Comparison of ENCODE assay signal across 8 cellular contexts in the genomic region with DNA sequence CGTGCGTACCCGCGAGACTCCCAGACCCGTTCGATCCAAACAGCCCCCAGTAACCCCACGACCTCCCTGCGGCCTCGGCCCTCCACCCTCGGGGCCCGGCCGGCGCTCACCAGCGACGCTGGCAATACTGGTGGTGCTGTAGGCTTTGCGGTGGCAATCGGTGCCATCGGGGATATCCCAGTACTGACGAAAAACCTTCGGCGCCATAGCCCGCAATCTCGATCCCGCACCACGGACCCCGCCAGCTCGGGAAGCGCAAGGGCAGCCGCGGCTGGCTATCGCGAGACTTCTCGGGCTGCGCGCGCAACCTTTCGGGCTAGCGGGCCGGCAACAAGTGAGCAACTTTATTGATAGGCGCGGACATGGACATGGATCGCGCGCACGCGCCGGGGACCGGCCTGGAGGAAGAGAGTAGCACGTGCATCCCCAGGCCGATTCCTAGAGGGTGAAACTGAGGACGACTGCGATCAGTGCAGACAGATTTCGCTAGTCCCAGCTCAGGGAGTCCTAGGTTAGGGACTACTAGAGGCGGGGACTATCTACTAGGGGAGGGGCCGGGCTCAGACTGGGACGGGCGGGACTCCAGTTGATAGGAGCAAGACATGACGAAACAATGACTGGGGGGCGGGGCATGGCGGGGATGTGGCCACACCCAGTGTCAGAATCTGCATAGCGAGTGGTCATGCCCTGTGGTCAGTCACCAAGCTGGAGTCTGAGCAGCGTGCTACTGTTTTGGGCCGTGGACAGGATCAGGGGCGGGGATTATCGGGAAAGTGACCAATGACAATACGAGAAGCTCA. TPM values are rescaled to one million over a fixed set of nuclear protein-coding genes. Genes with fewer than 3 reads are reported as not detected.
DNase-seq lines count a peak whose midpoint lies in the region; ATAC-seq and TF ChIP-seq lines count a peak whose summit lies in the region.

A gene (minus strand): TSS at position 289 of the 800 bp plus-strand sequence. CDS start 82 bp downstream, at position 207.

- no peak for TF ChIP-seq CTCF in epithelial cell of proximal tubule (conservative IDR thresholded peaks at IDR 0.05; ENCODE audit: low read depth, low read length)

- H3K9me3 ChIP-seq in mucosa of stomach (ENCODE audit: control insufficient read depth, low read length) = no peaks in the 10 kb centered on the region

- H3K36me3 ChIP-seq in mucosa of stomach (ENCODE audit: control insufficient read depth, insufficient read depth, low read length) = no peaks in the 10 kb centered on the region

- peak within 1 kb of the TSS; percentile 95 for H3K9ac ChIP-seq in mucosa of stomach (ENCODE audit: low read length)

- ATAC-seq in GM21619 (IDR thresholded peaks at IDR 0.05; ENCODE audit: unreplicated experiment) = peak; percentile 22

- TF ChIP-seq EP300 in Ishikawa (IDR thresholded peaks at IDR 0.05; ENCODE audit: borderline replicate concordance) = peak; percentile 48; the same call in 1 of the 2 replicates

- no peaks in the 10 kb centered on the region for H3K27me3 ChIP-seq in mucosa of stomach (ENCODE audit: control insufficient read depth, insufficient read depth, low read length)

- no peak for TF ChIP-seq RAD21 in Ishikawa (IDR thresholded peaks at IDR 0.05; ENCODE audit: low read depth)

- peak; percentile 99 for DNase-seq in DMS 273 (lab: John Stamatoyannopoulos, UW; ENCODE audit: unreplicated experiment)
- DNase-seq in OCI-M2 (lab: John Stamatoyannopoulos, UW; ENCODE audit: unreplicated experiment) = peak; percentile 97
- peak; percentile 96 for DNase-seq in activated T-cell treated with anti-CD3 and anti-CD28 coated beads for 4 hours
- DNase-seq in epithelial cell of proximal tubule (ENCODE audit: low read depth) = no peak
- peak; percentile 94 to 96 for DNase-seq in stimulated activated CD8-positive, alpha-beta memory T cell treated with anti-CD3 and anti-CD28 coated beads, Interleukin-7, amount 100 ng/mL, for 4 hours (ENCODE audit: low read depth in 2 of 2)

- peaks cover 20% of the 10 kb centered on the region for H3K4me1 ChIP-seq in mucosa of stomach (ENCODE audit: control insufficient read depth, insufficient read depth, low read length)

- peak within 1 kb of the TSS; percentile 100 for H3K4me3 ChIP-seq in epithelial cell of proximal tubule (ENCODE audit: low read depth, low read length)
- peak within 1 kb of the TSS; percentile 60 for H3K4me3 ChIP-seq in mucosa of stomach (ENCODE audit: low read length)

TF ChIP-seq in Ishikawa, 13 proteins besides CTCF, POLR2A, EP300 and RAD21:
- TF ChIP-seq, protein P1, sequence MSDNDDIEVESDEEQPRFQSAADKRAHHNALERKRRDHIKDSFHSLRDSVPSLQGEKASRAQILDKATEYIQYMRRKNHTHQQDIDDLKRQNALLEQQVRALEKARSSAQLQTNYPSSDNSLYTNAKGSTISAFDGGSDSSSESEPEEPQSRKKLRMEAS (IDR thresholded peaks at IDR 0.05) = peak; percentile 91
- TF ChIP-seq TCF12 (IDR thresholded peaks at IDR 0.05; ENCODE audit: low read depth) (peak; percentile 68; the same call in 1 of the 2 replicates), EGR1 (IDR thresholded peaks at IDR 0.05) (no peak), TAF1 (IDR thresholded peaks at IDR 0.05; ENCODE audit: low read depth) (peak; percentile 92), CREB1 (IDR thresholded peaks at IDR 0.05; ENCODE audit: low read depth) (peak; percentile 47; the same call in 1 of the 2 replicates), FOXM1 (IDR thresholded peaks at IDR 0.05; ENCODE audit: borderline replicate concordance, low read depth) (no peak), NFIC (IDR thresholded peaks at IDR 0.05) (no peak), CEBPB (IDR thresholded peaks at IDR 0.05) (no peak), YY1 (IDR thresholded peaks at IDR 0.05; ENCODE audit: low read depth) (peak; percentile 69), ZBTB7A (IDR thresholded peaks at IDR 0.05; ENCODE audit: low read depth) (no peak; the same call in 1 of the 2 replicates), TEAD4 (IDR thresholded peaks at IDR 0.05) (no peak)
- TF ChIP-seq, protein P2, sequence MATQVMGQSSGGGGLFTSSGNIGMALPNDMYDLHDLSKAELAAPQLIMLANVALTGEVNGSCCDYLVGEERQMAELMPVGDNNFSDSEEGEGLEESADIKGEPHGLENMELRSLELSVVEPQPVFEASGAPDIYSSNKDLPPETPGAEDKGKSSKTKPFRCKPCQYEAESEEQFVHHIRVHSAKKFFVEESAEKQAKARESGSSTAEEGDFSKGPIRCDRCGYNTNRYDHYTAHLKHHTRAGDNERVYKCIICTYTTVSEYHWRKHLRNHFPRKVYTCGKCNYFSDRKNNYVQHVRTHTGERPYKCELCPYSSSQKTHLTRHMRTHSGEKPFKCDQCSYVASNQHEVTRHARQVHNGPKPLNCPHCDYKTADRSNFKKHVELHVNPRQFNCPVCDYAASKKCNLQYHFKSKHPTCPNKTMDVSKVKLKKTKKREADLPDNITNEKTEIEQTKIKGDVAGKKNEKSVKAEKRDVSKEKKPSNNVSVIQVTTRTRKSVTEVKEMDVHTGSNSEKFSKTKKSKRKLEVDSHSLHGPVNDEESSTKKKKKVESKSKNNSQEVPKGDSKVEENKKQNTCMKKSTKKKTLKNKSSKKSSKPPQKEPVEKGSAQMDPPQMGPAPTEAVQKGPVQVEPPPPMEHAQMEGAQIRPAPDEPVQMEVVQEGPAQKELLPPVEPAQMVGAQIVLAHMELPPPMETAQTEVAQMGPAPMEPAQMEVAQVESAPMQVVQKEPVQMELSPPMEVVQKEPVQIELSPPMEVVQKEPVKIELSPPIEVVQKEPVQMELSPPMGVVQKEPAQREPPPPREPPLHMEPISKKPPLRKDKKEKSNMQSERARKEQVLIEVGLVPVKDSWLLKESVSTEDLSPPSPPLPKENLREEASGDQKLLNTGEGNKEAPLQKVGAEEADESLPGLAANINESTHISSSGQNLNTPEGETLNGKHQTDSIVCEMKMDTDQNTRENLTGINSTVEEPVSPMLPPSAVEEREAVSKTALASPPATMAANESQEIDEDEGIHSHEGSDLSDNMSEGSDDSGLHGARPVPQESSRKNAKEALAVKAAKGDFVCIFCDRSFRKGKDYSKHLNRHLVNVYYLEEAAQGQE (IDR thresholded peaks at IDR 0.05; ENCODE audit: low read depth) = no peak
- TF ChIP-seq, protein P3, sequence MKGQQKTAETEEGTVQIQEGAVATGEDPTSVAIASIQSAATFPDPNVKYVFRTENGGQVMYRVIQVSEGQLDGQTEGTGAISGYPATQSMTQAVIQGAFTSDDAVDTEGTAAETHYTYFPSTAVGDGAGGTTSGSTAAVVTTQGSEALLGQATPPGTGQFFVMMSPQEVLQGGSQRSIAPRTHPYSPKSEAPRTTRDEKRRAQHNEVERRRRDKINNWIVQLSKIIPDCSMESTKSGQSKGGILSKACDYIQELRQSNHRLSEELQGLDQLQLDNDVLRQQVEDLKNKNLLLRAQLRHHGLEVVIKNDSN (IDR thresholded peaks at IDR 0.05) = peak; percentile 55

RNA-seq across cellular contexts. Expression of the gene that starts here (rescaled TPM):
- total RNA-seq in epithelial cell of proximal tubule = 246 and 384 TPM in 2 replicates
